ENCODE assay signal across 8 cellular contexts in the genomic region with DNA sequence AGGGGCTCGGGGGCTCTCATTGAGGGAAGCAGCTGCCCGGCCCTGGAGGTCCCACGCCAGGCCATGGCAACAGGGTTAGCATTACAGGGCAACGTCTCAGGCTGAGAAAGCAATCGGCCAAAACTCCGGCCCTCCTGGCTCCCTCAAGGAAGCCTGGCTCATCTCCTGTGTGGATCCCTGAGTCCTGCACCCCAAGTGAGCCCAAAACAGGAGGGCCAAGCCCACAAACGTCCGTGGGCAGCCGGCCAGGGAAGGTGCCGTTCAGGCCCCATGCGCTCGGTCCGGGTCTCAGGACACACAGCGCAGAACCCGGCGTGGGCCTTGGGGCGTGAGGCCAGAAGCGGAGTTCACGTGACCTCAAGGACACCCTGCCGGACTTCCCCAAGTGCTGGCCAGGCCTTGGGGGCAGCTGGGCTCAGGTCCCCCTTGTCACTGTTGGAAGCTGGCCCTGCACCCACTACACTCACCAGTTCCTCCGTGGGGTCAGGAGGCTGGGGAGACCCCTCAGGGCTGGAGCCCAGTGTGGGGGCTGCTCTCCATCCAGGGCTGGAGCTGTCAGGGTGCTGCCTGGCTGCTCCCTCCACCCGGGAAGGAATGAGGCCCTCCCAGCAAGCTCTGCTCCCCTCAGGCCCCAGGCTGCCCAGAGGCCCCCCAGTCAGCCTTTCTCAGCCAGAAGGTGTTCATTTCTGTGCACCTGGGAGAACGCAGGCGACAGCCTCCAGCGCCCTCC. TPM values are rescaled to one million over a fixed set of nuclear protein-coding genes. Genes with fewer than 3 reads are reported as not detected.
DNase-seq lines count a peak whose midpoint lies in the region; ATAC-seq and TF ChIP-seq lines count a peak whose summit lies in the region.

No MANE protein-coding gene starts in this region.

- DNase-seq in Right ventricle myocardium inferior (ENCODE audit: missing footprints) = peak; percentile 55
- no peak for DNase-seq in right atrium auricular region (ENCODE audit: low spot score)
- no peak for DNase-seq in activated T-helper 1 cell treated with anti-CD3 and anti-CD28 coated beads, Interleukin-12 subunit alpha, Interleukin-12 subunit beta, Interleukin-2, Interleukin-4 antibody, amounts not matched to agents 30 ng/mL and 10 ng/mL and 1 ng/mL, durations not matched to agents 14 hours and 24 hours and 36 hours (ENCODE audit: low spot score)
- peak in 1 of 2 donors; percentile 29 for DNase-seq in memory B cell (ENCODE audit: low spot score in 2 of 2)
- DNase-seq in aorta = peak; percentile 72 to 78
- DNase-seq in stimulated activated CD8-positive, alpha-beta memory T cell treated with anti-CD3 and anti-CD28 coated beads, Interleukin-4, amount 100 ng/mL, for 48 hours = no peak
- DNase-seq in OCI-M1 (lab: John Stamatoyannopoulos, UW) = no peak
- no peak for DNase-seq in MV-4-11 (lab: John Stamatoyannopoulos, UW)

- no peaks in the 10 kb centered on the region for H3K9me3 ChIP-seq in right atrium auricular region
- no peaks in the 10 kb centered on the region for H3K9me3 ChIP-seq in aorta (ENCODE audit: control insufficient read depth, low read length)

- H3K27me3 ChIP-seq in right atrium auricular region (no peaks in the 10 kb centered on the region), aorta (ENCODE audit: control insufficient read depth in 1 of 2, insufficient read depth in 2 of 2, low read length in 1 of 2) (no peaks in the 10 kb centered on the region)

- H3K27ac Mint-ChIP-seq in activated T-helper 1 cell treated with anti-CD3 and anti-CD28 coated beads, Interleukin-12 subunit alpha, Interleukin-12 subunit beta, Interleukin-2, Interleukin-4 antibody, amounts not matched to agents 30 ng/mL and 10 ng/mL and 1 ng/mL, durations not matched to agents 14 hours and 24 hours and 36 hours = peak overlapping the region; percentile 63
- peak overlapping the region; percentile 14 for H3K27ac Mint-ChIP-seq in memory B cell

- H3K4me3 Mint-ChIP-seq in activated T-helper 1 cell treated with anti-CD3 and anti-CD28 coated beads, Interleukin-12 subunit alpha, Interleukin-12 subunit beta, Interleukin-2, Interleukin-4 antibody, amounts not matched to agents 30 ng/mL and 10 ng/mL and 1 ng/mL, durations not matched to agents 14 hours and 24 hours and 36 hours = no peak overlapping the region
- no peak overlapping the region for H3K4me3 Mint-ChIP-seq in memory B cell

- WGBS in aorta, 2 donors = 65 to 67% methylated on average over 18 to 25 of the region's 25 CpGs

- H3K4me1 Mint-ChIP-seq in activated T-helper 1 cell treated with anti-CD3 and anti-CD28 coated beads, Interleukin-12 subunit alpha, Interleukin-12 subunit beta, Interleukin-2, Interleukin-4 antibody, amounts not matched to agents 30 ng/mL and 10 ng/mL and 1 ng/mL, durations not matched to agents 14 hours and 24 hours and 36 hours (ENCODE audit: low read depth) = no peaks in the 10 kb centered on the region
- H3K4me1 Mint-ChIP-seq in memory B cell = peaks cover 25% of the 10 kb centered on the region

- TF ChIP-seq CTCF in right atrium auricular region (IDR thresholded peaks at IDR 0.05) = no peak

- H3K36me3 ChIP-seq in right atrium auricular region (no peaks in the 10 kb centered on the region), aorta (ENCODE audit: control insufficient read depth in 1 of 2, insufficient read depth in 2 of 2, low read length in 1 of 2) (no peaks in the 10 kb centered on the region)

- peaks cover 3% of the 10 kb centered on the region for H3K36me3 Mint-ChIP-seq in activated T-helper 1 cell treated with anti-CD3 and anti-CD28 coated beads, Interleukin-12 subunit alpha, Interleukin-12 subunit beta, Interleukin-2, Interleukin-4 antibody, amounts not matched to agents 30 ng/mL and 10 ng/mL and 1 ng/mL, durations not matched to agents 14 hours and 24 hours and 36 hours (ENCODE audit: low read depth)
- peaks cover 7% of the 10 kb centered on the region for H3K36me3 Mint-ChIP-seq in memory B cell

- H3K27ac ChIP-seq in right atrium auricular region (no peak overlapping the region), aorta (ENCODE audit: low read depth in 1 of 2, low read length in 2 of 2) (no peak overlapping the region)

- peaks cover 5% of the 10 kb centered on the region for H3K27me3 Mint-ChIP-seq in activated T-helper 1 cell treated with anti-CD3 and anti-CD28 coated beads, Interleukin-12 subunit alpha, Interleukin-12 subunit beta, Interleukin-2, Interleukin-4 antibody, amounts not matched to agents 30 ng/mL and 10 ng/mL and 1 ng/mL, durations not matched to agents 14 hours and 24 hours and 36 hours (ENCODE audit: insufficient read depth)
- no peaks in the 10 kb centered on the region for H3K27me3 Mint-ChIP-seq in memory B cell

- no peak overlapping the region for H3K4me3 ChIP-seq in right atrium auricular region
- H3K4me3 ChIP-seq in aorta (ENCODE audit: low read length in 2 of 2) = no peak overlapping the region

- H3K4me1 ChIP-seq in right atrium auricular region = peaks cover 0 to 11% of the 10 kb centered on the region in 2 donors
- H3K4me1 ChIP-seq in aorta (ENCODE audit: control insufficient read depth in 1 of 2, insufficient read depth in 2 of 2, low read length in 2 of 2) = no peaks in the 10 kb centered on the region

- peaks cover 9% of the 10 kb centered on the region for H3K9me3 Mint-ChIP-seq in activated T-helper 1 cell treated with anti-CD3 and anti-CD28 coated beads, Interleukin-12 subunit alpha, Interleukin-12 subunit beta, Interleukin-2, Interleukin-4 antibody, amounts not matched to agents 30 ng/mL and 10 ng/mL and 1 ng/mL, durations not matched to agents 14 hours and 24 hours and 36 hours
- peaks cover 7% of the 10 kb centered on the region for H3K9me3 Mint-ChIP-seq in memory B cell

- intact Hi-C loops in Right ventricle myocardium inferior (cut with DNase I) = loop anchor here (1.0 kb wide), 1 partner anchor 64 kb away; no protein-coding TSS in a partner anchor
- intact Hi-C loops in activated T-helper 1 cell treated with anti-CD3 and anti-CD28 coated beads, Interleukin-12 subunit alpha, Interleukin-12 subunit beta, Interleukin-2, Interleukin-4 antibody, amounts not matched to agents 30 ng/mL and 10 ng/mL and 1 ng/mL, durations not matched to agents 14 hours and 24 hours and 36 hours (cut with micrococcal nuclease) = loop anchor here (2.0 to 5.0 kb wide), 2 partner anchors 24 to 148 kb away; a partner anchor contains a TSS
- intact Hi-C loops in aorta (cut with DNase I) = no loop called here

- no peak for ATAC-seq in Right ventricle myocardium inferior
- no peak for ATAC-seq in memory B cell (ENCODE audit: low read depth)
- no peak for ATAC-seq in aorta (ENCODE audit: low FRiP score)

RNA-seq across cellular contexts. Expression of a gene that starts 7.9 kb away (rescaled TPM):
- 22.3 TPM for total RNA-seq in Right ventricle myocardium inferior
- total RNA-seq in right atrium auricular region = 1 to 10 TPM; 7.7 to 8.1 TPM
- total RNA-seq in activated T-helper 1 cell treated with anti-CD3 and anti-CD28 coated beads, Interleukin-12 subunit alpha, Interleukin-12 subunit beta, Interleukin-2, Interleukin-4 antibody, amounts not matched to agents 30 ng/mL and 10 ng/mL and 1 ng/mL, durations not matched to agents 14 hours and 24 hours and 36 hours = 4.1 and 4.8 TPM in 2 replicates
- 1 to 10 TPM; 6.8 to 8.7 TPM for total RNA-seq in aorta
- polyA plus RNA-seq in aorta = 1 to 10 TPM; 2.0 to 3.6 TPM

RNA-seq across cellular contexts. Expression of a gene that starts 57.1 kb away (rescaled TPM):
- total RNA-seq in Right ventricle myocardium inferior (4.2 TPM), right atrium auricular region (1 to 10 TPM; 2.6 to 4.6 TPM), aorta (10 to 100 TPM in 1 of 2 donors, 1 to 10 TPM in 1; 4.6 to 11.7 TPM)
- total RNA-seq in activated T-helper 1 cell treated with anti-CD3 and anti-CD28 coated beads, Interleukin-12 subunit alpha, Interleukin-12 subunit beta, Interleukin-2, Interleukin-4 antibody, amounts not matched to agents 30 ng/mL and 10 ng/mL and 1 ng/mL, durations not matched to agents 14 hours and 24 hours and 36 hours = 1.7 and 3.4 TPM in 2 replicates
- polyA plus RNA-seq in aorta = 1 to 10 TPM; 3.1 to 9.0 TPM

Comparison
In these comparisons a context has a peak if more than half of its experiments do, and no peak if none do; other contexts are left out.
1. DNase-seq: peak in Right ventricle myocardium inferior (single experiment) and aorta (2 of 2); none in right atrium auricular region (single experiment), activated T-helper 1 cell treated with anti-CD3 and anti-CD28 coated beads, Interleukin-12 subunit alpha, Interleukin-12 subunit beta, Interleukin-2, Interleukin-4 antibody, amounts not matched to agents 30 ng/mL and 10 ng/mL and 1 ng/mL, durations not matched to agents 14 hours and 24 hours and 36 hours (single experiment), stimulated activated CD8-positive, alpha-beta memory T cell treated with anti-CD3 and anti-CD28 coated beads, Interleukin-4, amount 100 ng/mL, for 48 hours (single experiment), OCI-M1 (single experiment) and MV-4-11 (single experiment).
2. intact Hi-C loops: an anchor here in Right ventricle myocardium inferior (1.0 kb wide) and activated T-helper 1 cell treated with anti-CD3 and anti-CD28 coated beads, Interleukin-12 subunit alpha, Interleukin-12 subunit beta, Interleukin-2, Interleukin-4 antibody, amounts not matched to agents 30 ng/mL and 10 ng/mL and 1 ng/mL, durations not matched to agents 14 hours and 24 hours and 36 hours (2.0 to 5.0 kb wide); none called in aorta.